ENCODE assay signal across 8 cellular contexts in the genomic region with DNA sequence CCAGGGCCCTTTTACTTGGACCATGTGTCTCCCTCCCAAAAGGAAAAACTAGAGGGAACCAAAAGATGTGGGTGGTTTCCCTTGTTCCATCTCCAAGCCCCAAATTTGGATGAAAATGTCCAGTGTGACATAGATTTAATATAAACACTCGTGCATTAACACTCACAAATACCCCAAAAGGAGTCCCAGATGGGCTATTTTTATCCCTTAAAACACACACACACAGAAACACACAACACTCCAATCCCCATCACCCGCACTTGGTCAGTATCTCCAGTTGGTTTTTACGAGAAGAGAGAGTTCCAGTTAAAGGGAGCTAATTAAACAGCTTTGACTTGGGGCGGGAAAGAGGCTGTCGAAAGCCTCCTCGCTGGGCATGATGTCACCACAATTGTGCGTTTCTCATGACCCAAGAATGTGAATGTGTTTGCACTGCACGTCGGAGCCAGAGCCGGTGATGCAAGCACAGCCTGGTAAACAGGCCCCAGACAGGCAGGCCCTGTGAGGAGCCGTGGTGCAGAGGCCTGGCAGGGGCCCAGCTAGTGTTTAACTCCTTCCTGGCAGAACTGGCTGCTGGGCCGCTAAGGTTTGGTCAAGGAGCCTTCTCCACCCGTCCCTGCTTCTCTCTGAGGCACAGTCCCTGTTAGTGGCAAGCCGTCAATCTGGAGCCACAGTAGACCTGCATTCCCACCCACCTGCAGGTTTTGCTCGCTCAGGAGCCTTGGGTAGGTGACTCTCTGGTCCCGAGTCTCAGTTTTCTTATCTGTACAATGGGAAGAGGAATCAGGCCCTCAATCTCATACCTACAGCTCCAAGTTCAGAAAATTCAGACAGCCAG. TPM values are rescaled to one million over a fixed set of nuclear protein-coding genes. Genes with fewer than 3 reads are reported as not detected.
DNase-seq lines count a peak whose midpoint lies in the region; ATAC-seq and TF ChIP-seq lines count a peak whose summit lies in the region.

No MANE protein-coding gene starts in this region.

- WGBS in tibial nerve, 2 donors, result 36 to 41% methylated on average over 14 to 16 of the region's 16 CpGs

- TF ChIP-seq CTCF in C4-2B (conservative IDR thresholded peaks at IDR 0.05), result no peak
- no peak for TF ChIP-seq CTCF in coronary artery (IDR thresholded peaks at IDR 0.05)
- no peak for TF ChIP-seq CTCF in lower lobe of right lung (IDR thresholded peaks at IDR 0.05)
- TF ChIP-seq CTCF in tibial nerve (IDR thresholded peaks at IDR 0.05), result peak in 1 of 5 experiments; percentile 16

- H3K9me3 ChIP-seq in lower lobe of right lung (no peaks in the 10 kb centered on the region), tibial nerve (no peaks in the 10 kb centered on the region)

- DNase-seq in NCI-H2029 treated with DMSO at 0.1 percent for 48 hours (lab: John Stamatoyannopoulos, UW) (peak; percentile 69), coronary artery (ENCODE audit: low spot score) (peak; percentile 93), lower lobe of right lung (peak; percentile 92), tibial nerve (ENCODE audit: low spot score in 2 of 2) (peak; percentile 76 to 77), NCI-H82 (lab: John Stamatoyannopoulos, UW) (no peak)
- DNase-seq in activated T-cell treated with anti-CD3 and anti-CD28 coated beads, Interleukin-2, amount 50 U/mL, for 24 hours, result no peak

- H3K4me1 ChIP-seq in lower lobe of right lung, result peaks cover 21% of the 10 kb centered on the region
- peaks cover 0 to 17% (median 7%) of the 10 kb centered on the region in 4 donors for H3K4me1 ChIP-seq in tibial nerve

- H3K27me3 Mint-ChIP-seq in activated T-cell treated with anti-CD3 and anti-CD28 coated beads, Interleukin-2, amount 50 U/mL, for 24 hours, result no peaks in the 10 kb centered on the region

- no peaks in the 10 kb centered on the region for H3K9me3 Mint-ChIP-seq in activated T-cell treated with anti-CD3 and anti-CD28 coated beads, Interleukin-2, amount 50 U/mL, for 24 hours

- peak; percentile 95 to 98 for ATAC-seq in lower lobe of right lung
- no peak for ATAC-seq in HG02870 (IDR thresholded peaks at IDR 0.05; ENCODE audit: unreplicated experiment)

- peak; percentile 87 to 96 for TF ChIP-seq EP300 in tibial nerve (IDR thresholded peaks at IDR 0.05)

- H3K27me3 ChIP-seq in lower lobe of right lung (ENCODE audit: low read depth), result no peaks in the 10 kb centered on the region
- no peaks in the 10 kb centered on the region for H3K27me3 ChIP-seq in tibial nerve

- no peak overlapping the region for H3K4me3 Mint-ChIP-seq in activated T-cell treated with anti-CD3 and anti-CD28 coated beads, Interleukin-2, amount 50 U/mL, for 24 hours

- no peaks in the 10 kb centered on the region for H3K36me3 Mint-ChIP-seq in activated T-cell treated with anti-CD3 and anti-CD28 coated beads, Interleukin-2, amount 50 U/mL, for 24 hours (ENCODE audit: low read depth)

- H3K36me3 ChIP-seq in lower lobe of right lung (no peaks in the 10 kb centered on the region), tibial nerve (no peaks in the 10 kb centered on the region)

- intact Hi-C loops in lower lobe of right lung (cut with DNase I), result no loop called here

- H3K27ac ChIP-seq in C4-2B (peak overlapping the region; percentile 60), coronary artery (peak overlapping the region; percentile 69 to 90), lower lobe of right lung (peak overlapping the region; percentile 53), tibial nerve (peak overlapping the region; percentile 75 to 95 (median 91))

- peaks cover 3% of the 10 kb centered on the region for H3K4me1 Mint-ChIP-seq in activated T-cell treated with anti-CD3 and anti-CD28 coated beads, Interleukin-2, amount 50 U/mL, for 24 hours (ENCODE audit: low read depth)

- H3K4me3 ChIP-seq in coronary artery (peak overlapping the region; percentile 25), lower lobe of right lung (no peak overlapping the region), tibial nerve (no peak overlapping the region)

- peak in 1 of 2 donors; percentile 39 for TF ChIP-seq POLR2A in tibial nerve (IDR thresholded peaks at IDR 0.05)

- H3K27ac Mint-ChIP-seq in activated T-cell treated with anti-CD3 and anti-CD28 coated beads, Interleukin-2, amount 50 U/mL, for 24 hours, result no peak overlapping the region

RNA-seq across cellular contexts. Expression of gene SMTN, which starts 25.6 kb away (rescaled TPM):
- total RNA-seq in lower lobe of right lung (44.8 TPM), tibial nerve (100 to 1,000 TPM; 173 to 294 (median 253) TPM)

RNA-seq across cellular contexts. Expression of gene SELENOM, which starts 51.8 kb away (rescaled TPM):
- total RNA-seq in lower lobe of right lung, result 86.8 TPM
- 100 to 1,000 TPM; 591 to 706 (median 650) TPM for total RNA-seq in tibial nerve

Comparison
In these comparisons a context has a peak if more than half of its experiments do, and no peak if none do; other contexts are left out.
1. DNase-seq: peak in NCI-H2029 treated with DMSO at 0.1 percent for 48 hours (single experiment), coronary artery (single experiment), lower lobe of right lung (single experiment) and tibial nerve (2 of 2); none in activated T-cell treated with anti-CD3 and anti-CD28 coated beads, Interleukin-2, amount 50 U/mL, for 24 hours (single experiment) and NCI-H82 (single experiment).
2. Peak in every context shown above with its lines, with median percentiles within 50 percentile points of each other: H3K27ac ChIP-seq.